4 cellular contexts compared by ENCODE assay signal in genomic region chr2:91521944-91522343, GRCh38.
A peak's percentile ranks its signal among the peaks of the same experiment; 100 is the strongest.
DNase-seq lines count a peak whose midpoint lies in the region; ATAC-seq, FAIRE-seq and TF ChIP-seq lines count a peak whose summit lies in the region.
"Not testable (repeated sequence)": the region's sequence is repeated elsewhere in the genome, so short reads cannot be mapped to it uniquely, and the experiment has no call there.

No MANE protein-coding gene starts in this region.

- H3K4me1 ChIP-seq in kidney (ENCODE audit: control insufficient read depth in 1 of 2, insufficient read depth in 1 of 2, low read depth in 1 of 2, low read length in 2 of 2); sigmoid colon: not testable (repeated sequence)

- H3K4me3 Mint-ChIP-seq in CD14-positive monocyte: not testable (repeated sequence)

- not testable (repeated sequence) for H3K9ac ChIP-seq in kidney (ENCODE audit: low read length in 2 of 2)

- H3K4me3 ChIP-seq in kidney (ENCODE audit: low read length in 2 of 2); sigmoid colon: not testable (repeated sequence)

- intact Hi-C loops in CD14-positive monocyte (cut with micrococcal nuclease); kidney (cut with DNase I); sciatic nerve (cut with DNase I); sigmoid colon (cut with DNase I): not testable (repeated sequence)

- H3K27ac Mint-ChIP-seq in CD14-positive monocyte: not testable (repeated sequence)

- 85 to 88% methylated on average over 3 of the region's 4 CpGs for WGBS in sigmoid colon, 2 donors

- TF ChIP-seq EP300 in sigmoid colon (IDR thresholded peaks at IDR 0.05): not testable (repeated sequence)

- H3K27me3 Mint-ChIP-seq in CD14-positive monocyte (ENCODE audit: low read depth in 3 of 3): not testable (repeated sequence)

- not testable (repeated sequence) for H3K4me1 Mint-ChIP-seq in CD14-positive monocyte

- not testable (repeated sequence) for H3K27ac ChIP-seq in kidney (ENCODE audit: low read depth in 2 of 2, low read length in 2 of 2); sigmoid colon

- H3K36me3 ChIP-seq in kidney (ENCODE audit: control insufficient read depth in 1 of 2, insufficient read depth in 2 of 2, low read length in 2 of 2); sigmoid colon: not testable (repeated sequence)

- DNase-seq in CD14-positive monocyte (ENCODE audit: low spot score) (peak; percentile 16), kidney (peak; percentile 18), sciatic nerve (ENCODE audit: low spot score) (peak; percentile 13), sigmoid colon (peak; percentile 8)

- not testable (repeated sequence) for TF ChIP-seq POLR2A in sigmoid colon (IDR thresholded peaks at IDR 0.05)

- H3K36me3 Mint-ChIP-seq in CD14-positive monocyte: not testable (repeated sequence)

- peaks cover 0 to 26% (median 9%) of the 10 kb centered on the region in 7 donors for H3K9me3 Mint-ChIP-seq in CD14-positive monocyte

- not testable (repeated sequence) for H3K27me3 ChIP-seq in sigmoid colon

- not testable (repeated sequence) for FAIRE-seq in kidney (lab: Jason Lieb, UNC)

- H3K9me3 ChIP-seq in kidney (ENCODE audit: control insufficient read depth in 1 of 2, low read length in 2 of 2); sigmoid colon: not testable (repeated sequence)

- TF ChIP-seq CTCF in CD14-positive monocyte (IDR thresholded peaks at IDR 0.05); kidney (IDR thresholded peaks at IDR 0.05; ENCODE audit: borderline replicate concordance, extremely low read depth, insufficient read depth); sigmoid colon (IDR thresholded peaks at IDR 0.05): not testable (repeated sequence)

- ATAC-seq in sciatic nerve: not testable (repeated sequence)
